Comparison of ENCODE assay signal across 11 cellular contexts in genomic region chr1:208101661-208102431, GRCh38.
DNase-seq lines count a peak whose midpoint lies in the region; ATAC-seq, FAIRE-seq and TF ChIP-seq lines count a peak whose summit lies in the region.
"Had no signal": no experiment of that assay in that cellular context is flagged by ENCODE, and none has a peak within 500 bp of the region (broad histone marks: within the 10 kb centered on the region; RNA-seq: fewer than 3 reads in every experiment).

No MANE protein-coding gene starts in this region.

- no peak for TF ChIP-seq RAD21 in H1 (IDR thresholded peaks at IDR 0.05 in 1 of 2, conservative IDR thresholded peaks at IDR 0.05 in 1 of 2; ENCODE audit: low read depth in 2 of 2, low read length in 2 of 2)

- H3K23me2 ChIP-seq in H1 (ENCODE audit: low read depth, low read length) = no peaks in the 10 kb centered on the region

- H3K4me3 ChIP-seq in H1 (ENCODE audit: extremely low read depth in 1 of 4, insufficient read depth in 2 of 4, low read depth in 3 of 4, low read length in 4 of 4) = no peak overlapping the region

- H3K23ac ChIP-seq in H1 (ENCODE audit: insufficient read length) = no peak overlapping the region

- TF ChIP-seq POLR2A in H1 (IDR thresholded peaks at IDR 0.05; ENCODE audit: control extremely low read depth in 1 of 2, low read depth in 2 of 2, low read length in 2 of 2) = no peak

- peak overlapping the region; percentile 4 for H3K27ac Mint-ChIP-seq in neural crest cell (ENCODE audit: unreplicated experiment)

- H3K9ac ChIP-seq in H1 (replicated peaks in 1 of 4; ENCODE audit: extremely low read depth in 1 of 4, low read depth in 3 of 4, low read length in 3 of 4) = no peak overlapping the region

- H4K91ac ChIP-seq in H1 (replicated peaks; ENCODE audit: insufficient read length, low read length) = no peak overlapping the region

- H3K36me3 ChIP-seq in H1 (ENCODE audit: control insufficient read depth in 2 of 4, insufficient read depth in 4 of 4, low read length in 3 of 4) = no peaks in the 10 kb centered on the region

- WGBS in H1 (ENCODE audit: extremely low coverage in 1 of 2, insufficient coverage in 1 of 2, insufficient read length in 1 of 2, insufficient replicate concordance in 2 of 2, low coverage in 1 of 2, low lambda C conversion rate in 2 of 2, missing lambda C conversion rate in 1 of 2), 2 experiments = 75% methylated on average over 11 of the region's 11 CpGs; no CpG with 5 or more reads in 1 of the 2 experiments

- ATAC-seq in HG02884 (IDR thresholded peaks at IDR 0.05; ENCODE audit: unreplicated experiment) = no peak

- H3K56ac ChIP-seq in H1 (replicated peaks; ENCODE audit: insufficient read length, low read depth, low read length) = no peak overlapping the region

- no peaks in the 10 kb centered on the region for H3K9me3 ChIP-seq in H1 (ENCODE audit: insufficient read depth in 2 of 2, low read depth in 1 of 2, low read length in 1 of 2)
- H3K9me3 ChIP-seq: Caco-2 had no signal

- H2BK5ac ChIP-seq in H1 (ENCODE audit: low read depth, low read length) = no peak overlapping the region

- no peak overlapping the region for H2BK12ac ChIP-seq in H1 (ENCODE audit: low read depth, low read length)

- no peaks in the 10 kb centered on the region for H3K79me1 ChIP-seq in H1 (ENCODE audit: low read depth, low read length)

- DNase-seq in GM03348 (ENCODE audit: low spot score) = peak; percentile 27
- DNase-seq in NCI-H345 (lab: John Stamatoyannopoulos, UW) = peak; percentile 92
- no peak for DNase-seq in H1 (ENCODE audit: low read depth in 1 of 2, low spot score in 2 of 2)
- peak; percentile 26 for DNase-seq in neural crest cell (ENCODE audit: low read depth, low spot score)
- DNase-seq in GOT3 (lab: John Stamatoyannopoulos, UW) = no peak
- DNase-seq in SIG-M5 (lab: John Stamatoyannopoulos, UW) = no peak
- DNase-seq in GM20000 (ENCODE audit: low spot score) = no peak
- DNase-seq: Caco-2; stimulated activated CD4-positive, alpha-beta T cell treated with anti-CD3 and anti-CD28 coated beads, Interleukin-15, amount 100 ng/mL, for 24 hours; trophoblast cell had no signal

- no peak overlapping the region for H4K5ac ChIP-seq in H1 (ENCODE audit: insufficient read length, low read depth, low read length)

- no peak overlapping the region for H3K27ac ChIP-seq in H1 (ENCODE audit: low read depth, low read length)

- H3K79me2 ChIP-seq in H1 (ENCODE audit: control insufficient read depth in 1 of 2, insufficient read depth in 2 of 2, low read length in 2 of 2) = no peaks in the 10 kb centered on the region

- H3K4me1 Mint-ChIP-seq in neural crest cell = peaks cover 80% of the 10 kb centered on the region

- TF ChIP-seq CTCF in H1 (IDR thresholded peaks at IDR 0.05; ENCODE audit: control extremely low read depth in 1 of 3, insufficient read depth in 1 of 3, low read depth in 1 of 3, low read length in 3 of 3) (no peak), neural crest cell (conservative IDR thresholded peaks at IDR 0.05) (no peak), GM20000 (IDR thresholded peaks at IDR 0.05; ENCODE audit: extremely low read depth, missing control alignments) (no peak)

- 0 out of 2 replicates have a peak overlapping the region, but pooled peaks have one; percentile 9 for H3K18ac ChIP-seq in H1 (ENCODE audit: extremely low read depth, low read length)

- no peaks in the 10 kb centered on the region for H3K27me3 Mint-ChIP-seq in neural crest cell (ENCODE audit: low read depth)

- POLR2A ChIA-PET in H1 (lab: Charles Lee; ENCODE audit: partially characterized antibody) = interaction anchor here (1.1 kb wide), 1 partner anchor 38 kb away, joined by 3 read pairs; no protein-coding TSS in a partner anchor

- no peak overlapping the region for H4K8ac ChIP-seq in H1 (ENCODE audit: extremely low read depth, insufficient read depth, low read length)

- TF ChIP-seq EP300 in H1 (IDR thresholded peaks at IDR 0.05; ENCODE audit: borderline replicate concordance in 1 of 2, low read depth in 2 of 2, low read length in 2 of 2) = no peak

- FAIRE-seq in H1 (lab: Jason Lieb, UNC) = no peak

- H4K20me1 ChIP-seq in H1 (replicated peaks in 1 of 2; ENCODE audit: control insufficient read depth in 1 of 2, insufficient read depth in 2 of 2, low read length in 2 of 2) = no peaks in the 10 kb centered on the region

- H3K4me2 ChIP-seq in H1 (ENCODE audit: insufficient read depth in 1 of 2, low read depth in 2 of 2, low read length in 2 of 2) = no peak overlapping the region

- H3K14ac ChIP-seq in H1 (ENCODE audit: insufficient read length) = no peak overlapping the region

- no peak overlapping the region for H2BK120ac ChIP-seq in H1 (replicated peaks; ENCODE audit: low read depth, low read length)

- H2AK5ac ChIP-seq in H1 (ENCODE audit: low read depth, low read length) = no peak overlapping the region

- peak overlapping the region; percentile 42 for H3K4me3 Mint-ChIP-seq in neural crest cell

- H3K27me3 ChIP-seq in H1 (replicated peaks in 1 of 4; ENCODE audit: control insufficient read depth in 3 of 4, extremely low read depth in 1 of 4, insufficient read depth in 3 of 4, low read length in 3 of 4) = no peaks in the 10 kb centered on the region

- H3K36me3 Mint-ChIP-seq in neural crest cell (ENCODE audit: low read depth) = peaks cover 2% of the 10 kb centered on the region

- 0 out of 2 replicates have a peak overlapping the region, but pooled peaks have one; percentile 53 for H2BK15ac ChIP-seq in H1 (ENCODE audit: low read length)

- H2BK20ac ChIP-seq in H1 (ENCODE audit: low read length) = no peak overlapping the region

- H2AFZ ChIP-seq in H1 (ENCODE audit: low read length) = 0 out of 2 replicates have a peak overlapping the region, but pooled peaks have one; percentile 26

- CTCF ChIA-PET in H1 (lab: Charles Lee; ENCODE audit: partially characterized antibody) = interaction anchor here (0.8 to 4.9 kb wide), 16 partner anchors 9 to 150 kb away, joined by 3 to 39 read pairs (median 4); no protein-coding TSS in a partner anchor

- H3K9me3 Mint-ChIP-seq in neural crest cell = no peaks in the 10 kb centered on the region

- no peak overlapping the region for H3K4ac ChIP-seq in H1 (replicated peaks; ENCODE audit: insufficient read length, low read depth, low read length)

- H3K4me1 ChIP-seq in H1 (replicated peaks in 1 of 4; ENCODE audit: control insufficient read depth in 3 of 4, insufficient read depth in 4 of 4, low read length in 3 of 4) = peaks cover 0 to 13% (median 4%) of the 10 kb centered on the region in 4 experiments; a peak in 5 of 7 replicates

TF ChIP-seq in H1, 55 proteins besides CTCF, POLR2A, EP300 and RAD21 (continues in another document):
- TF ChIP-seq KDM4A (IDR thresholded peaks at IDR 0.05; ENCODE audit: low read depth, low read length, severe bottlenecking) = no peak
- peak; percentile 83 for TF ChIP-seq SP1 (IDR thresholded peaks at IDR 0.05; ENCODE audit: low read depth, low read length)
- TF ChIP-seq EGR1 (IDR thresholded peaks at IDR 0.05; ENCODE audit: borderline replicate concordance, low read depth, low read length) = no peak
- TF ChIP-seq TAF1 (IDR thresholded peaks at IDR 0.05; ENCODE audit: low read depth, low read length) = no peak
- TF ChIP-seq GTF2F1 (IDR thresholded peaks at IDR 0.05; ENCODE audit: borderline replicate concordance, low read depth, low read length) = no peak
- no peak for TF ChIP-seq POU5F1 (IDR thresholded peaks at IDR 0.05; ENCODE audit: low read depth, low read length)
- no peak for TF ChIP-seq HDAC6 (IDR thresholded peaks at IDR 0.05; ENCODE audit: low read depth, low read length)
- TF ChIP-seq KDM5A (IDR thresholded peaks at IDR 0.05; ENCODE audit: low read length) = no peak
- no peak for TF ChIP-seq TAF7 (optimal IDR thresholded peaks at IDR 0.05; ENCODE audit: borderline replicate concordance, low read depth, low read length)
- no peak for TF ChIP-seq MAX (IDR thresholded peaks at IDR 0.05)
- TF ChIP-seq SP4 (IDR thresholded peaks at IDR 0.05; ENCODE audit: low read length) = no peak
- TF ChIP-seq RNF2 (IDR thresholded peaks at IDR 0.05; ENCODE audit: borderline replicate concordance, low read depth, low read length, missing control alignments, poor library complexity, severe bottlenecking) = no peak
- TF ChIP-seq YY1 (IDR thresholded peaks at IDR 0.05; ENCODE audit: low read depth, low read length) = 0 out of 2 replicates have a peak, but pooled peaks have one; percentile 20
- peak; percentile 49; the same call in 1 of the 2 replicates for TF ChIP-seq E2F6 (IDR thresholded peaks at IDR 0.05)
- no peak for TF ChIP-seq RBBP5 (IDR thresholded peaks at IDR 0.05; ENCODE audit: borderline replicate concordance, low read depth, low read length)
- TF ChIP-seq CBX8 (IDR thresholded peaks at IDR 0.05; ENCODE audit: borderline replicate concordance, low read depth, low read length) = no peak
- TF ChIP-seq BCL11A (IDR thresholded peaks at IDR 0.05; ENCODE audit: low read depth in 2 of 2, low read length in 2 of 2) = no peak
- no peak for TF ChIP-seq SIX5 (IDR thresholded peaks at IDR 0.05; ENCODE audit: low read depth, low read length)
- TF ChIP-seq NANOG (IDR thresholded peaks at IDR 0.05; ENCODE audit: insufficient read depth, low read depth, low read length, poor library complexity, severe bottlenecking) = no peak
- TF ChIP-seq SRF (IDR thresholded peaks at IDR 0.05; ENCODE audit: low read depth, low read length) = no peak
- no peak for TF ChIP-seq ASH2L (IDR thresholded peaks at IDR 0.05; ENCODE audit: low read length)
- no peak for TF ChIP-seq EZH2 (IDR thresholded peaks at IDR 0.05; ENCODE audit: low read depth, low read length, severe bottlenecking)
- TF ChIP-seq MAFK (IDR thresholded peaks at IDR 0.05; ENCODE audit: low read depth, low read length) = no peak
- TF ChIP-seq USF2 (IDR thresholded peaks at IDR 0.05; ENCODE audit: low read length) = no peak

Comparison
In these comparisons a context has a peak if more than half of its experiments do, and no peak if none do; other contexts are left out.
1. DNase-seq: peak in GM03348 (single experiment), NCI-H345 (single experiment) and neural crest cell (single experiment); none in H1 (0 of 2), GOT3 (single experiment), SIG-M5 (single experiment) and GM20000 (single experiment).